8 cellular contexts compared by ENCODE assay signal in the genomic region with DNA sequence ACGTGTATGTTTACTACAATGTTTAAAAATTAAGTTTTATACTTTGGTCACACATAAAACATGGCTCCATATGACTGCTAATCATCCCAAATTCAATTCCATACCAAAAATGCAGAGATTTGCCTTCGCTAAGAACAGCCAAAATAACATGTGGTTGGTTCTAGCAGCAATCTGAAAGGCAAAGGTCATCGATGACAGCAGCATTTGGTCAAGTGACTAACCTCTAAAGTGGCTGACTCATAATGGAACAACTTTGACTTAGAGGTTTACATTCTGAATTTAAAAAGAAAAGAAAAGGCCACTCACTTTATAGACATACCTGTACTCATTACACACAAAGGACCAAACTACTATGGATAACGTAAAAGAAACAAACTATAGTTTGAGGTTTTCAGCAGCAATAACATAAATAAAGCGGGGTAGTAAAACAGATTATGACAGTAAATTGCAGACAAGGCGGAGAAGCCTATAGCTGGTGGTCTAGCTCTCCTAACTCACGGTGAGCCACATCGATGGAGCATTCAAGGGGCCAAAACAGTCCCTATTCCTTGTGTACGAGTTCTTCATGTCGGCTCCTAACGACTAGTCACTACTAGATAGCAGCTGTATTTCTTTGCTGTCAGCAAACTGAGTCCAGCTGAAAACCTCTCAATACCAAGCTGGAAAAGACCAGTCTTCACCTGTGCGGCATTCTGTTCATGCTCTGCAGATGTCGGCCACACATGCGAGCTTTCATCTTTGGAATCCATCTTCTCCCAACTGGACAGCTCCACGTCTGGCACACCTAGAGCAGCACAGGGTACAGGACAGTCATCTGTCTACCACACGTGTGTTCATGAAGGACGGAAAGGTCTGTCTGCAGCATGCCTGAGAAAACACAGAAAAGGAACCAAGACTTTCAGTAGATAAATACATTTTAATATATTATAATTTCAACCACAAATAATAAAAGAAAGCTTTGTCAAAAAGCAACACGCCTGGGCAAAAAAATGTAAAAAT. TPM values are rescaled to one million over a fixed set of nuclear protein-coding genes. Genes with fewer than 3 reads are reported as not detected.
DNase-seq lines count a peak whose midpoint lies in the region; ATAC-seq and TF ChIP-seq lines count a peak whose summit lies in the region.

No MANE protein-coding gene starts in this region.

- ATAC-seq in GM19455 (IDR thresholded peaks at IDR 0.05; ENCODE audit: unreplicated experiment) (peak; percentile 93), HG03432 (IDR thresholded peaks at IDR 0.05; ENCODE audit: unreplicated experiment) (peak; percentile 90), upper lobe of right lung (peak; percentile 54)

- H3K27me3 Mint-ChIP-seq in progenitor cell of endocrine pancreas (no peaks in the 10 kb centered on the region), endothelial cell (ENCODE audit: unreplicated experiment) (peaks cover 2% of the 10 kb centered on the region)

- H3K4me3 ChIP-seq in upper lobe of right lung: no peak overlapping the region

- H3K4me1 Mint-ChIP-seq in progenitor cell of endocrine pancreas (ENCODE audit: low read depth) (no peaks in the 10 kb centered on the region), endothelial cell (ENCODE audit: unreplicated experiment) (no peaks in the 10 kb centered on the region)

- intact Hi-C loops in upper lobe of right lung (cut with DNase I): no loop called here

- peak; percentile 78 for DNase-seq in DMS53 (lab: John Stamatoyannopoulos, UW)
- DNase-seq in amniotic stem cell (lab: John Stamatoyannopoulos, UW): peak; percentile 52
- DNase-seq in upper lobe of right lung: no peak
- no peak for DNase-seq in D341Med (ENCODE audit: low spot score)
- DNase-seq in progenitor cell of endocrine pancreas (ENCODE audit: low spot score, unreplicated experiment): no peak
- DNase-seq in endothelial cell (ENCODE audit: low spot score): no peak

- H3K27ac Mint-ChIP-seq in progenitor cell of endocrine pancreas: no peak overlapping the region
- no peak overlapping the region for H3K27ac Mint-ChIP-seq in endothelial cell (ENCODE audit: unreplicated experiment)

- no peak for TF ChIP-seq CTCF in upper lobe of right lung (IDR thresholded peaks at IDR 0.05)
- no peak for TF ChIP-seq CTCF in progenitor cell of endocrine pancreas (IDR thresholded peaks at IDR 0.05; ENCODE audit: unreplicated experiment)
- TF ChIP-seq CTCF in endothelial cell (IDR thresholded peaks at IDR 0.05; ENCODE audit: unreplicated experiment): no peak

- H3K9me3 ChIP-seq in upper lobe of right lung: no peaks in the 10 kb centered on the region

- H3K9me3 Mint-ChIP-seq in progenitor cell of endocrine pancreas (ENCODE audit: low read depth) (no peaks in the 10 kb centered on the region), endothelial cell (ENCODE audit: unreplicated experiment) (no peaks in the 10 kb centered on the region)

- no peaks in the 10 kb centered on the region for H3K27me3 ChIP-seq in upper lobe of right lung

- H3K36me3 ChIP-seq in upper lobe of right lung: peaks cover 20% of the 10 kb centered on the region

- H3K4me1 ChIP-seq in upper lobe of right lung: peaks cover 4% of the 10 kb centered on the region

- H3K4me3 Mint-ChIP-seq in progenitor cell of endocrine pancreas (ENCODE audit: low read depth) (no peak overlapping the region), endothelial cell (ENCODE audit: unreplicated experiment) (no peak overlapping the region)

- H3K36me3 Mint-ChIP-seq in progenitor cell of endocrine pancreas (ENCODE audit: insufficient read depth) (peaks cover 11% of the 10 kb centered on the region), endothelial cell (ENCODE audit: low read depth, unreplicated experiment) (peaks cover 17% of the 10 kb centered on the region)

- H3K27ac ChIP-seq in upper lobe of right lung: no peak overlapping the region

RNA-seq across cellular contexts. Expression of a gene that starts 42.1 kb away (rescaled TPM):
- total RNA-seq in upper lobe of right lung (15.7 TPM), progenitor cell of endocrine pancreas (19.3 and 23.4 TPM in 2 replicates), endothelial cell (ENCODE audit: unreplicated experiment) (15.8 TPM)

Comparison
In these comparisons a context has a peak if more than half of its experiments do, and no peak if none do; other contexts are left out.
1. DNase-seq: peak in DMS53 (single experiment) and amniotic stem cell (single experiment); none in upper lobe of right lung (single experiment), D341Med (single experiment), progenitor cell of endocrine pancreas (single experiment) and endothelial cell (single experiment).
2. Peak in every context shown above with its lines, with median percentiles within 50 percentile points of each other: ATAC-seq.